In the genomic region with DNA sequence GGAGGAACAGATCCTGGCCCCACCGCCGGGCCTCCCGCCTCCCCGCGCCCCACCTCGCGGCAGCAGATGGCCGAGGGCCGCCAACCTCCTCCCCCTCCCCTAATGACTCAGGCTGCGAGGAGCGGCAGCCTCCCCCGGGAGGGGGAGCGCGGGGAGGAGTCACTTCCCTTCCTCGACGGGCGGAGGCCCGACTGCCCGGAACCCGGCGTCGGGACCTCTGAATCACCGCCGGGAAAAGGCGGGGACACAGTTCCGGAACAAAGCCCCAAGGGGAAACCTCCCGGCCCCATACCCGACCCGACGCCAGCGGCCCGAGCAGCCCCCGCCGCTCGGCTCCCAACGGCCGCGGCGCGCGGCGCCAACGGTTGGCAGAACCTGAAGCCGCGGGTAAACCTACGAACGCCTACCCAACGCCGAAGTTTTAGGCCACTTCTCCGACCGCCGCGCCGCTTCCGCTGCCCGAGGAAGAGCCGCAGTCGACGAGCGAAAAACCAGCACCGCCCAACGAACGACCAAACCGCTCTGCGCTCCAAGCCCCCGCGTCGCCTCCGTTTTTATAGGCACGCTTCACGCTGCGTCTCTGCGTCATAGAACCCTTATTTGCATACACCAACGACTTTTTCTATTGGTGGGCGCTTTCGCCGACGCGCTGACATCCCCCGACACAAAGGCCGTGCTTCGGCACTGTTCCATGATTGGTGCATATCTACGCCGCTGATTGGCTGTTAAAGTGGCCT, we compare ENCODE assay signal across 8 cellular contexts. TPM values are rescaled to one million over a fixed set of nuclear protein-coding genes. Genes with fewer than 3 reads are reported as not detected.
DNase-seq lines count a peak whose midpoint lies in the region; ATAC-seq and TF ChIP-seq lines count a peak whose summit lies in the region.

No MANE protein-coding gene starts in this region.

- H3K4me1 Mint-ChIP-seq in naive thymus-derived CD8-positive, alpha-beta T cell = peaks cover 26 to 67% (median 60%) of the 10 kb centered on the region in 4 donors
- H3K4me1 Mint-ChIP-seq in stimulated activated naive B cell treated with anti-CD40 and anti-IgM and Interleukin-4, amounts not matched to agents 10 μg/mL and 1 μg/mL and 100 μg/mL, for 72 hours = peaks cover 29 to 61% of the 10 kb centered on the region in 2 donors

- peak; percentile 100 for DNase-seq in GM23248
- DNase-seq in Karpas-422 = peak; percentile 100
- peak; percentile 100 for DNase-seq in RKO (ENCODE audit: low spot score)
- DNase-seq in activated T-helper 1 cell treated with anti-CD3 and anti-CD28 coated beads, Interleukin-2, amount 50 U/mL, for 16 hours (ENCODE audit: low read depth in 1 of 2, low spot score in 1 of 2) = peak; percentile 88 to 92
- peak; percentile 99 to 100 for DNase-seq in fibroblast of lung (ENCODE audit: low read depth in 2 of 2)
- peak; percentile 79 to 99 (median 95) for DNase-seq in naive thymus-derived CD8-positive, alpha-beta T cell
- peak; percentile 94 for DNase-seq in stimulated activated naive B cell treated with anti-CD40 and anti-IgM and Interleukin-4, amounts not matched to agents 10 μg/mL and 1 μg/mL and 100 μg/mL, for 72 hours

- peak overlapping the region; percentile 81 for H3K27ac ChIP-seq in DOHH2 (ENCODE audit: low read depth, low read length)
- H3K27ac ChIP-seq in GM23248 = peak overlapping the region; percentile 95
- H3K27ac ChIP-seq in Karpas-422 (ENCODE audit: low read length) = peak overlapping the region; percentile 83
- peak overlapping the region; percentile 96 for H3K27ac ChIP-seq in fibroblast of lung (ENCODE audit: insufficient read depth, low read length)

- H3K9ac ChIP-seq in GM23248 = peak overlapping the region; percentile 91
- H3K9ac ChIP-seq in Karpas-422 (ENCODE audit: low read length) = peak overlapping the region; percentile 97
- peak overlapping the region; percentile 98 for H3K9ac ChIP-seq in fibroblast of lung (ENCODE audit: insufficient read depth, low read length)

- H4K20me1 ChIP-seq in DOHH2 (ENCODE audit: control insufficient read depth, insufficient read depth, low read depth, low read length) (peaks cover 20% of the 10 kb centered on the region), GM23248 (ENCODE audit: insufficient read depth) (peaks cover 22% of the 10 kb centered on the region), Karpas-422 (ENCODE audit: insufficient read depth, low read depth, low read length) (peaks cover 32% of the 10 kb centered on the region), fibroblast of lung (ENCODE audit: control insufficient read depth, extremely low read depth, insufficient read depth, low read length) (peaks cover 8% of the 10 kb centered on the region)

- H3K4me1 ChIP-seq in DOHH2 (ENCODE audit: control insufficient read depth, low read length) (peaks cover 50% of the 10 kb centered on the region), GM23248 (ENCODE audit: insufficient read depth) (peaks cover 26% of the 10 kb centered on the region), Karpas-422 (ENCODE audit: low read length) (peaks cover 52% of the 10 kb centered on the region), fibroblast of lung (ENCODE audit: control insufficient read depth, extremely low read depth, insufficient read depth, low read length) (peaks cover 9% of the 10 kb centered on the region)

- H3K36me3 ChIP-seq in DOHH2 (ENCODE audit: control insufficient read depth, low read length) (peaks cover 40% of the 10 kb centered on the region), GM23248 (ENCODE audit: low read depth) (peaks cover 29% of the 10 kb centered on the region), Karpas-422 (ENCODE audit: insufficient read depth, low read length) (peaks cover 21% of the 10 kb centered on the region), fibroblast of lung (ENCODE audit: control insufficient read depth, insufficient read depth, low read length) (peaks cover 15% of the 10 kb centered on the region)

- H3K9me3 ChIP-seq in DOHH2 (ENCODE audit: control insufficient read depth, insufficient read depth, low read length) (no peaks in the 10 kb centered on the region), GM23248 (ENCODE audit: low read depth) (no peaks in the 10 kb centered on the region), Karpas-422 (ENCODE audit: low read length) (no peaks in the 10 kb centered on the region), fibroblast of lung (ENCODE audit: control insufficient read depth, insufficient read depth, low read depth, low read length) (no peaks in the 10 kb centered on the region)

- no peak overlapping the region for H2AFZ ChIP-seq in GM23248
- no peak overlapping the region for H2AFZ ChIP-seq in Karpas-422 (ENCODE audit: low read length)
- no peak overlapping the region for H2AFZ ChIP-seq in fibroblast of lung (ENCODE audit: low read length)

- whole genome bisulfite sequencing in GM23248 (ENCODE audit: low coverage in 1 of 2, low lambda C conversion rate in 2 of 2, missing lambda C conversion rate in 2 of 2), 2 experiments = 0 to 1% methylated on average over 62 to 71 of the region's 84 CpGs

- H3K27me3 Mint-ChIP-seq in naive thymus-derived CD8-positive, alpha-beta T cell = peaks cover 0 to 6% (median 0%) of the 10 kb centered on the region in 5 donors
- H3K27me3 Mint-ChIP-seq in stimulated activated naive B cell treated with anti-CD40 and anti-IgM and Interleukin-4, amounts not matched to agents 10 μg/mL and 1 μg/mL and 100 μg/mL, for 72 hours = peaks cover 5 to 6% of the 10 kb centered on the region in 2 donors

- in situ Hi-C loops in GM23248 (cut with MboI) = loop anchor here (10.0 kb wide), 1 partner anchor 215 kb away; no protein-coding TSS in a partner anchor

- H3K4me2 ChIP-seq in DOHH2 (ENCODE audit: low read length) (peak overlapping the region; percentile 80), GM23248 (ENCODE audit: unreplicated experiment) (peak overlapping the region; percentile 97), Karpas-422 (ENCODE audit: low read depth, low read length, poor library complexity, severe bottlenecking) (peak overlapping the region; percentile 95), fibroblast of lung (ENCODE audit: extremely low read depth, insufficient read depth, low read length) (no peak overlapping the region)

- TF ChIP-seq CTCF in DOHH2 (IDR thresholded peaks at IDR 0.05; ENCODE audit: low read depth, low read length, poor library complexity, severe bottlenecking) (no peak), fibroblast of lung (conservative IDR thresholded peaks at IDR 0.05 in 1 of 2, IDR thresholded peaks at IDR 0.05 in 1 of 2; ENCODE audit: low read depth in 1 of 2, low read length in 2 of 2) (no peak)

- peaks cover 18 to 42% (median 22%) of the 10 kb centered on the region in 3 donors for H3K36me3 Mint-ChIP-seq in naive thymus-derived CD8-positive, alpha-beta T cell
- peaks cover 33 to 49% of the 10 kb centered on the region in 2 donors for H3K36me3 Mint-ChIP-seq in stimulated activated naive B cell treated with anti-CD40 and anti-IgM and Interleukin-4, amounts not matched to agents 10 μg/mL and 1 μg/mL and 100 μg/mL, for 72 hours

- peak overlapping the region; percentile 94 to 100 (median 99) for H3K27ac Mint-ChIP-seq in naive thymus-derived CD8-positive, alpha-beta T cell
- peak overlapping the region; percentile 99 for H3K27ac Mint-ChIP-seq in stimulated activated naive B cell treated with anti-CD40 and anti-IgM and Interleukin-4, amounts not matched to agents 10 μg/mL and 1 μg/mL and 100 μg/mL, for 72 hours

- peaks cover 0 to 4% (median 0%) of the 10 kb centered on the region in 9 donors for H3K9me3 Mint-ChIP-seq in naive thymus-derived CD8-positive, alpha-beta T cell
- H3K9me3 Mint-ChIP-seq in stimulated activated naive B cell treated with anti-CD40 and anti-IgM and Interleukin-4, amounts not matched to agents 10 μg/mL and 1 μg/mL and 100 μg/mL, for 72 hours = peaks cover 0 to 1% of the 10 kb centered on the region in 2 donors

- H3K79me2 ChIP-seq in DOHH2 (ENCODE audit: control insufficient read depth, low read length) = peaks cover 38% of the 10 kb centered on the region
- H3K79me2 ChIP-seq in GM23248 (ENCODE audit: insufficient read depth) = peaks cover 24% of the 10 kb centered on the region
- H3K79me2 ChIP-seq in Karpas-422 (ENCODE audit: low read length) = peaks cover 14% of the 10 kb centered on the region
- H3K79me2 ChIP-seq in fibroblast of lung (ENCODE audit: control insufficient read depth, insufficient read depth, low read length) = peaks cover 23% of the 10 kb centered on the region

- POLR2A ChIA-PET in naive thymus-derived CD8-positive, alpha-beta T cell (lab: Charles Lee) = interaction anchor here (0.6 to 28.6 kb wide), 33 partner anchors 2 to 456 kb away, joined by 3 to 596 read pairs (median 4); partner anchors contain the start of genes GALK1, GRB2, LLGL2 and MRPL38

- H3K27me3 ChIP-seq in DOHH2 (ENCODE audit: control insufficient read depth, low read length) = no peaks in the 10 kb centered on the region
- H3K27me3 ChIP-seq in GM23248 (replicated peaks; ENCODE audit: insufficient read depth) = no peaks in the 10 kb centered on the region
- H3K27me3 ChIP-seq in Karpas-422 (ENCODE audit: low read length) = no peaks in the 10 kb centered on the region
- no peaks in the 10 kb centered on the region for H3K27me3 ChIP-seq in fibroblast of lung (ENCODE audit: control insufficient read depth, insufficient read depth, low read length)

- H3K4me3 Mint-ChIP-seq in naive thymus-derived CD8-positive, alpha-beta T cell = peak overlapping the region; percentile 85 to 100 (median 96)
- peak overlapping the region; percentile 90 to 94 for H3K4me3 Mint-ChIP-seq in stimulated activated naive B cell treated with anti-CD40 and anti-IgM and Interleukin-4, amounts not matched to agents 10 μg/mL and 1 μg/mL and 100 μg/mL, for 72 hours

- H3K9me2 ChIP-seq in DOHH2 (replicated peaks; ENCODE audit: control insufficient read depth, low read length) (no peaks in the 10 kb centered on the region), GM23248 (ENCODE audit: insufficient read depth) (no peaks in the 10 kb centered on the region), Karpas-422 (replicated peaks; ENCODE audit: insufficient read depth, low read length) (no peaks in the 10 kb centered on the region)

- peak; percentile 69 to 70 for ATAC-seq in naive thymus-derived CD8-positive, alpha-beta T cell
- ATAC-seq in stimulated activated naive B cell treated with anti-CD40 and anti-IgM and Interleukin-4, amounts not matched to agents 10 μg/mL and 1 μg/mL and 100 μg/mL, for 72 hours (replicated peaks) = peak; percentile 68 to 74

- peaks cover 62% of the 10 kb centered on the region for H3F3A ChIP-seq in DOHH2 (ENCODE audit: control insufficient read depth, insufficient read depth)
- peaks cover 64% of the 10 kb centered on the region for H3F3A ChIP-seq in GM23248 (ENCODE audit: insufficient read depth)

- H3K4me3 ChIP-seq in DOHH2 (ENCODE audit: low read length) = peak overlapping the region; percentile 87
- peak overlapping the region; percentile 85 for H3K4me3 ChIP-seq in GM23248
- H3K4me3 ChIP-seq in Karpas-422 (ENCODE audit: low read length) = peak overlapping the region; percentile 91
- H3K4me3 ChIP-seq in fibroblast of lung (replicated peaks in 1 of 4; ENCODE audit: control extremely low read depth in 1 of 4, insufficient read depth in 1 of 4, low read depth in 3 of 4, low read length in 4 of 4) = peak overlapping the region; percentile 90 to 98 (median 91)

RNA-seq across cellular contexts. Expression of gene UNK, which starts 5.2 kb away (rescaled TPM):
- total RNA-seq in GM23248 (2014; rRNA removed; shearing (Covaris generic)) = 11.5 and 20.2 TPM in 2 replicates
- 12.4 and 13.3 TPM in 2 replicates for polyA plus RNA-seq in GM23248 (2016; fragmentation: Nextera tagmentation; extraction: Ambion mirVana)
- 22.9 and 49.0 TPM in 2 replicates for total RNA-seq in Karpas-422 (2014; rRNA removed; shearing (Covaris generic); ENCODE audit: low replicate concordance)
- 11.3 and 15.0 TPM in 2 replicates for total RNA-seq in fibroblast of lung
- polyA plus RNA-seq in fibroblast of lung = 15.2 and 18.0 TPM in 2 replicates
- polyA plus RNA-seq in fibroblast of lung (2012) = 12.3 and 14.8 TPM in 2 replicates
- polyA minus RNA-seq in fibroblast of lung (ENCODE audit: low replicate concordance) = 7.0 and 10.9 TPM in 2 replicates
- total RNA-seq in naive thymus-derived CD8-positive, alpha-beta T cell = 10 to 100 TPM; 55.6 to 57.7 TPM
- polyA plus RNA-seq in naive thymus-derived CD8-positive, alpha-beta T cell = 10 to 100 TPM; 24.4 to 26.9 (median 26.2) TPM

RNA-seq across cellular contexts. Expression of gene GALK1, which starts 14.4 kb away (rescaled TPM):
- 16.6 and 40.6 TPM in 2 replicates for total RNA-seq in GM23248 (2014; rRNA removed; shearing (Covaris generic))
- 46.5 and 47.3 TPM in 2 replicates for polyA plus RNA-seq in GM23248 (2016; fragmentation: Nextera tagmentation; extraction: Ambion mirVana)
- 23.9 and 28.3 TPM in 2 replicates for total RNA-seq in Karpas-422 (2014; rRNA removed; shearing (Covaris generic); ENCODE audit: low replicate concordance)
- total RNA-seq in fibroblast of lung = 36.7 and 62.8 TPM in 2 replicates
- 8.6 and 10.2 TPM in 2 replicates for polyA plus RNA-seq in fibroblast of lung
- polyA plus RNA-seq in fibroblast of lung (2012) = 27.6 and 29.4 TPM in 2 replicates
- 8.6 and 15.0 TPM in 2 replicates for polyA minus RNA-seq in fibroblast of lung (ENCODE audit: low replicate concordance)
- total RNA-seq in naive thymus-derived CD8-positive, alpha-beta T cell = 10 to 100 TPM; 14.8 to 18.0 TPM
- polyA plus RNA-seq in naive thymus-derived CD8-positive, alpha-beta T cell = 10 to 100 TPM in 2 of 3 donors, 1 to 10 TPM in 1; 9.5 to 14.4 (median 13.9) TPM

RNA-seq across cellular contexts. Expression of gene ITGB4, which starts 58.2 kb away (rescaled TPM):
- total RNA-seq in GM23248 (2014; rRNA removed; shearing (Covaris generic)) = under 0.01 TPM in 1 of 2 replicates, not detected in the other
- polyA plus RNA-seq in GM23248 (2016; fragmentation: Nextera tagmentation; extraction: Ambion mirVana) = 1.1 and 1.5 TPM in 2 replicates
- 0.11 and 0.19 TPM in 2 replicates for total RNA-seq in Karpas-422 (2014; rRNA removed; shearing (Covaris generic); ENCODE audit: low replicate concordance)
- total RNA-seq in fibroblast of lung = 0.17 and 0.26 TPM in 2 replicates
- polyA plus RNA-seq in fibroblast of lung = 0.17 and 0.58 TPM in 2 replicates
- 1.2 and 1.4 TPM in 2 replicates for polyA plus RNA-seq in fibroblast of lung (2012)
- polyA minus RNA-seq in fibroblast of lung (ENCODE audit: low replicate concordance) = 0.08 and 0.11 TPM in 2 replicates
- 1 to 10 TPM; 1.5 to 2.4 TPM for total RNA-seq in naive thymus-derived CD8-positive, alpha-beta T cell
- 1 to 10 TPM in 2 of 3 donors, under 1 TPM in 1; 0.35 to 1.9 (median 1.4) TPM for polyA plus RNA-seq in naive thymus-derived CD8-positive, alpha-beta T cell

Comparison
In these comparisons a context has a peak if more than half of its experiments do, and no peak if none do; other contexts are left out.
1. Peak in every context shown above with its lines: DNase-seq, ATAC-seq, H3K4me3 ChIP-seq and H3K27ac ChIP-seq.